6 cellular contexts compared by ENCODE assay signal in the genomic region with DNA sequence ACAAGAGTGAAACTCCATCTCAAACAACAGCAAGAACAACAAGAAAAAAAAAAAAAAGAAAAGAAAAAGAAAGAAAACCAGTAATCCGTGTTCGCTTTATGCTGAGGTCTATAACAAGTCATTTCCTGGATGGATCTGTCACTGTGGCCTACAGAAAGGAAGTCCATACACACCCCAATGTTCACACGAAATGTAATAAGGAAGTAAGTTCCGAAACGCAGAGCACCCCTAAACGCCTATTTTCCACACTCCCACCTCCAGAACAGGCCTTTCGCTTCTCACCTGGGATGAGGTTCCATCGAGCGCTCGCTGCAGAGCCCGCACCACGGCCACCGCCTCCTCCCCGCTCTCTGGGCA. TPM values are rescaled to one million over a fixed set of nuclear protein-coding genes. Genes with fewer than 3 reads are reported as not detected.
DNase-seq lines count a peak whose midpoint lies in the region; ATAC-seq and TF ChIP-seq lines count a peak whose summit lies in the region.

No MANE protein-coding gene starts in this region.

- no peaks in the 10 kb centered on the region for H3K4me1 ChIP-seq in BE2C
- peaks cover 19 to 27% of the 10 kb centered on the region in 2 donors for H3K4me1 ChIP-seq in naive thymus-derived CD4-positive, alpha-beta T cell (ENCODE audit: control insufficient read depth in 2 of 2, insufficient read depth in 2 of 2, low read length in 2 of 2)

- CTCF ChIA-PET in naive thymus-derived CD4-positive, alpha-beta T cell (lab: Charles Lee): no interaction called here

- in situ Hi-C loops in astrocyte of the cerebellum (cut with HindIII; ENCODE audit: low sequenced_read_pairs): no loop called here

- peaks cover 14 to 41% (median 35%) of the 10 kb centered on the region in 7 donors for H3K4me1 Mint-ChIP-seq in naive thymus-derived CD4-positive, alpha-beta T cell

- peaks cover 30% of the 10 kb centered on the region for H3K36me3 ChIP-seq in BE2C
- peaks cover 10 to 36% (median 10%) of the 10 kb centered on the region in 3 experiments for H3K36me3 ChIP-seq in naive thymus-derived CD4-positive, alpha-beta T cell (ENCODE audit: control insufficient read depth in 2 of 3, insufficient read depth in 3 of 3, low read length in 3 of 3)

- intact Hi-C loops in naive thymus-derived CD4-positive, alpha-beta T cell (cut with micrococcal nuclease): no loop called here

- H3K4me3 Mint-ChIP-seq in naive thymus-derived CD4-positive, alpha-beta T cell: peak overlapping the region; percentile 95 to 100 (median 98)

- H3K4me3 ChIP-seq in BE2C (ENCODE audit: low read depth, low read length): peak overlapping the region; percentile 95
- peak overlapping the region; percentile 72 for H3K4me3 ChIP-seq in astrocyte of the cerebellum (ENCODE audit: low read depth, low read length)
- peak overlapping the region; percentile 99 for H3K4me3 ChIP-seq in naive thymus-derived CD4-positive, alpha-beta T cell (ENCODE audit: low read length)

- no peaks in the 10 kb centered on the region for H3K27me3 Mint-ChIP-seq in naive thymus-derived CD4-positive, alpha-beta T cell

- no peak for TF ChIP-seq CTCF in BE2C (IDR thresholded peaks at IDR 0.05; ENCODE audit: low read depth, low read length)
- TF ChIP-seq CTCF in astrocyte of the cerebellum (IDR thresholded peaks at IDR 0.05; ENCODE audit: low read depth, low read length, missing control alignments): no peak

- H3K27me3 ChIP-seq in BE2C: no peaks in the 10 kb centered on the region
- H3K27me3 ChIP-seq in naive thymus-derived CD4-positive, alpha-beta T cell (ENCODE audit: control insufficient read depth in 2 of 2, insufficient read depth in 2 of 2, low read length in 2 of 2): no peaks in the 10 kb centered on the region

- peak overlapping the region; percentile 98 for H3K27ac ChIP-seq in naive thymus-derived CD4-positive, alpha-beta T cell (ENCODE audit: low read depth, low read length)

- POLR2A ChIA-PET in naive thymus-derived CD4-positive, alpha-beta T cell (lab: Charles Lee): interaction anchor here (0.6 to 2.7 kb wide), 19 partner anchors 8 to 134 kb away, joined by 3 to 33 read pairs (median 5); a partner anchor contains a TSS

- H3K9me3 ChIP-seq in BE2C: no peaks in the 10 kb centered on the region
- peaks cover 0 to 5% (median 1%) of the 10 kb centered on the region in 3 experiments for H3K9me3 ChIP-seq in naive thymus-derived CD4-positive, alpha-beta T cell (ENCODE audit: control insufficient read depth in 2 of 3, low read length in 3 of 3)

- peak overlapping the region; percentile 95 to 100 (median 99) for H3K27ac Mint-ChIP-seq in naive thymus-derived CD4-positive, alpha-beta T cell

- peaks cover 8 to 50% (median 20%) of the 10 kb centered on the region in 5 donors for H3K36me3 Mint-ChIP-seq in naive thymus-derived CD4-positive, alpha-beta T cell

- H3K9me3 Mint-ChIP-seq in naive thymus-derived CD4-positive, alpha-beta T cell: peaks cover 0 to 9% (median 2%) of the 10 kb centered on the region in 11 donors

- DNase-seq in BE2C (no peak), astrocyte of the cerebellum (ENCODE audit: low read depth) (no peak), inferior parietal cortex (ENCODE audit: extremely low spot score) (no peak), cerebellum (ENCODE audit: low spot score) (no peak)
- DNase-seq in naive thymus-derived CD4-positive, alpha-beta T cell: peak in 7 of 9 donors; percentile 34 to 63 (median 49)

- peak; percentile 18 for ATAC-seq in HG03095 (IDR thresholded peaks at IDR 0.05; ENCODE audit: unreplicated experiment)
- ATAC-seq in naive thymus-derived CD4-positive, alpha-beta T cell: peak; percentile 66

RNA-seq across cellular contexts. Expression of a gene that starts 0.7 kb away (rescaled TPM):
- 35.2 TPM for polyA plus RNA-seq in BE2C (2012; ENCODE audit: insufficient read depth, insufficient read length, low read depth)
- 100 to 1,000 TPM in 2 of 5 experiments, 10 to 100 TPM in 3; 55.2 to 199 (median 98.1) TPM for total RNA-seq in naive thymus-derived CD4-positive, alpha-beta T cell
- polyA plus RNA-seq in naive thymus-derived CD4-positive, alpha-beta T cell: 10 to 100 TPM; 68.2 to 93.3 TPM
- total RNA-seq in cerebellum: 23.7 TPM

RNA-seq across cellular contexts. Expression of a gene that starts 5.1 kb away (rescaled TPM):
- 21.0 TPM for polyA plus RNA-seq in BE2C (2012; ENCODE audit: insufficient read depth, insufficient read length, low read depth)
- total RNA-seq in naive thymus-derived CD4-positive, alpha-beta T cell: 10 to 100 TPM in 1 of 5 experiments, 1 to 10 TPM in 4; 4.7 to 11.0 (median 8.3) TPM
- polyA plus RNA-seq in naive thymus-derived CD4-positive, alpha-beta T cell: 1 to 10 TPM; 4.1 to 8.1 TPM
- total RNA-seq in cerebellum: 16.7 TPM

RNA-seq across cellular contexts. Expression of a gene that starts 26.6 kb away (rescaled TPM):
- 5.5 TPM for polyA plus RNA-seq in BE2C (2012; ENCODE audit: insufficient read depth, insufficient read length, low read depth)
- total RNA-seq in naive thymus-derived CD4-positive, alpha-beta T cell: 10 to 100 TPM; 17.4 to 28.0 (median 27.3) TPM
- polyA plus RNA-seq in naive thymus-derived CD4-positive, alpha-beta T cell: 10 to 100 TPM in 1 of 2 donors, 1 to 10 TPM in 1; 9.5 to 10.6 TPM
- 32.8 TPM for total RNA-seq in cerebellum

RNA-seq across cellular contexts. Expression of a gene that starts 33.4 kb away (rescaled TPM):
- 733 TPM for polyA plus RNA-seq in BE2C (2012; ENCODE audit: insufficient read depth, insufficient read length, low read depth)
- total RNA-seq in naive thymus-derived CD4-positive, alpha-beta T cell: 100 to 1,000 TPM in 3 of 5 experiments, 10 to 100 TPM in 2; 77.8 to 349 (median 126) TPM
- polyA plus RNA-seq in naive thymus-derived CD4-positive, alpha-beta T cell: 100 to 1,000 TPM; 345 to 406 TPM
- total RNA-seq in cerebellum: 113 TPM

RNA-seq across cellular contexts. Expression of a gene that starts 52.6 kb away (rescaled TPM):
- polyA plus RNA-seq in BE2C (2012; ENCODE audit: insufficient read depth, insufficient read length, low read depth): 7.0 TPM
- total RNA-seq in naive thymus-derived CD4-positive, alpha-beta T cell: 10 to 100 TPM in 2 of 5 experiments, 1 to 10 TPM in 3; 1.9 to 13.6 (median 5.0) TPM
- polyA plus RNA-seq in naive thymus-derived CD4-positive, alpha-beta T cell: 1 to 10 TPM; 5.9 to 7.6 TPM
- total RNA-seq in cerebellum: 14.3 TPM

Comparison
In these comparisons a context has a peak if more than half of its experiments do, and no peak if none do; other contexts are left out.
1. DNase-seq: peak in naive thymus-derived CD4-positive, alpha-beta T cell (7 of 9); none in BE2C (single experiment), astrocyte of the cerebellum (single experiment), inferior parietal cortex (single experiment) and cerebellum (single experiment).
2. Peak in every context shown above with its lines, with median percentiles within 50 percentile points of each other: H3K4me3 ChIP-seq.